ENCODE assay signal across 24 cellular contexts in genomic region chr2:209624192-209624938, GRCh38.
DNase-seq lines count a peak whose midpoint lies in the region; ATAC-seq, FAIRE-seq and TF ChIP-seq lines count a peak whose summit lies in the region.
"Had no signal": no experiment of that assay in that cellular context is flagged by ENCODE, and none has a peak within 500 bp of the region (broad histone marks: within the 10 kb centered on the region; RNA-seq: fewer than 3 reads in every experiment).

No MANE protein-coding gene starts in this region.

- FAIRE-seq in HepG2 (lab: Jason Lieb, UNC) (no peak), astrocyte (lab: Jason Lieb, UNC) (no peak)
- FAIRE-seq: A204.1, GM12892 had no signal

- H3K27me3 ChIP-seq in right lobe of liver: no peaks in the 10 kb centered on the region
- no peaks in the 10 kb centered on the region for H3K27me3 ChIP-seq in HepG2 (ENCODE audit: control insufficient read depth in 1 of 2, insufficient read depth in 2 of 2, low read length in 2 of 2)
- H3K27me3 ChIP-seq in astrocyte (ENCODE audit: insufficient read depth, low read length): no peaks in the 10 kb centered on the region
- H3K27me3 ChIP-seq in mesenchymal stem cell (ENCODE audit: control insufficient read depth in 1 of 2, insufficient read depth in 1 of 2, low read length in 2 of 2): no peaks in the 10 kb centered on the region
- H3K27me3 ChIP-seq: SJCRH30 had no signal

- no peak overlapping the region for H3K9ac ChIP-seq in HepG2 (ENCODE audit: insufficient read depth, low read depth, low read length)
- H3K9ac ChIP-seq in astrocyte (ENCODE audit: low read length): no peak overlapping the region
- H3K9ac ChIP-seq in mesenchymal stem cell (ENCODE audit: low read length): no peak overlapping the region
- H3K9ac ChIP-seq: GM23248 had no signal

- no peak overlapping the region for H3K4me3 ChIP-seq in right lobe of liver
- no peak overlapping the region for H3K4me3 ChIP-seq in HepG2 (replicated peaks in 1 of 3; ENCODE audit: insufficient read depth in 1 of 3, low read depth in 2 of 3, low read length in 3 of 3)
- H3K4me3 ChIP-seq in astrocyte (ENCODE audit: insufficient read depth, low read depth, low read length): no peak overlapping the region
- no peak overlapping the region for H3K4me3 ChIP-seq in mesenchymal stem cell (ENCODE audit: insufficient read depth in 1 of 2, low read depth in 1 of 2, low read length in 2 of 2)
- H3K4me3 ChIP-seq: GM23248, HAP-1, SJCRH30 had no signal

- no peak for TF ChIP-seq CTCF in right lobe of liver (IDR thresholded peaks at IDR 0.05)
- TF ChIP-seq CTCF in HepG2 (CRISPR knock-in tag; IDR thresholded peaks at IDR 0.05): no peak
- TF ChIP-seq CTCF in astrocyte (IDR thresholded peaks at IDR 0.05; ENCODE audit: insufficient read depth, low read depth, low read length): no peak

- TF ChIP-seq EP300 in HepG2 (IDR thresholded peaks at IDR 0.05; ENCODE audit: low read depth in 2 of 2, low read length in 2 of 2) (no peak), HepG2 (CRISPR knock-in tag; IDR thresholded peaks at IDR 0.05; ENCODE audit: borderline replicate concordance) (no peak)

- H3K79me1 ChIP-seq in mesenchymal stem cell (replicated peaks; ENCODE audit: low read length, poor library complexity, severe bottlenecking): no peaks in the 10 kb centered on the region

- no peaks in the 10 kb centered on the region for H3K36me3 Mint-ChIP-seq in astrocyte (ENCODE audit: low read depth, unreplicated experiment)
- no peaks in the 10 kb centered on the region for H3K36me3 Mint-ChIP-seq in activated naive CD8-positive, alpha-beta T cell treated with anti-CD3 and anti-CD28 coated beads for 36 hours

- in situ Hi-C loops in HepG2 (cut with HindIII; ENCODE audit: extremely low pct_ligation_motif_present, low pct_unique_long_range_greater_than_20kb): no loop called here

- WGBS in right lobe of liver (ENCODE audit: insufficient coverage, low coverage, low lambda C conversion rate, missing lambda C conversion rate): 60% methylated on average over 3 of the region's 4 CpGs
- WGBS in HepG2 (ENCODE audit: low lambda C conversion rate): 3% methylated on average over 4 of the region's 4 CpGs
- WGBS in mesenchymal stem cell: 80% methylated on average over 1 of the region's 4 CpGs

- H2AFZ ChIP-seq in HepG2 (ENCODE audit: low read length) (no peak overlapping the region), astrocyte (ENCODE audit: low read depth, low read length) (no peak overlapping the region), mesenchymal stem cell (ENCODE audit: low read depth, low read length) (no peak overlapping the region)
- H2AFZ ChIP-seq: GM23248 had no signal

- ATAC-seq in right lobe of liver (peak in 3 of 4 donors; percentile 57 to 73 (median 64)), HepG2 (no peak)
- ATAC-seq: Panc1 had no signal

- intact Hi-C loops in right lobe of liver (cut with DNase I) (no loop called here), HepG2 (cut with micrococcal nuclease; ENCODE audit: unreplicated experiment) (no loop called here)

- H3K27ac ChIP-seq in right lobe of liver (no peak overlapping the region), HepG2 (ENCODE audit: extremely low read length, insufficient read depth, low read length) (no peak overlapping the region), astrocyte (ENCODE audit: low read depth, low read length) (no peak overlapping the region), mesenchymal stem cell (ENCODE audit: low read length, poor library complexity, severe bottlenecking) (peak overlapping the region; percentile 54)
- H3K27ac ChIP-seq: GM23248, SJCRH30 had no signal

- TF ChIP-seq POLR2A in right lobe of liver (IDR thresholded peaks at IDR 0.05): no peak
- TF ChIP-seq POLR2A in HepG2 (IDR thresholded peaks at IDR 0.05; ENCODE audit: insufficient read depth in 1 of 2, low read depth in 2 of 2, low read length in 2 of 2): no peak

- CTCF ChIA-PET in HepG2 (lab: Yijun Ruan, JAX; ENCODE audit: low intra/inter-chr PET ratio, low total read pairs): no interaction called here

- H3K36me3 ChIP-seq in right lobe of liver (no peaks in the 10 kb centered on the region), HepG2 (replicated peaks in 1 of 2; ENCODE audit: control insufficient read depth in 1 of 2, insufficient read depth in 2 of 2, low read length in 2 of 2) (no peaks in the 10 kb centered on the region), astrocyte (ENCODE audit: insufficient read depth, low read length) (no peaks in the 10 kb centered on the region), mesenchymal stem cell (ENCODE audit: control insufficient read depth in 1 of 2, insufficient read depth in 2 of 2, low read depth in 1 of 2, low read length in 2 of 2) (no peaks in the 10 kb centered on the region)
- H3K36me3 ChIP-seq: HAP-1 had no signal

- H3K4ac ChIP-seq in mesenchymal stem cell (ENCODE audit: low read depth in 1 of 2, low read length in 2 of 2): no peak overlapping the region

- no peak overlapping the region for H4K8ac ChIP-seq in mesenchymal stem cell (ENCODE audit: low read length)

- H3K79me2 ChIP-seq in HepG2 (ENCODE audit: insufficient read depth, low read length): no peaks in the 10 kb centered on the region
- H3K79me2 ChIP-seq in astrocyte (ENCODE audit: insufficient read depth, low read length): no peaks in the 10 kb centered on the region

- H3K18ac ChIP-seq in mesenchymal stem cell (ENCODE audit: low read depth in 1 of 2, low read length in 2 of 2): no peak overlapping the region

- H4K91ac ChIP-seq in mesenchymal stem cell (ENCODE audit: low read length): no peak overlapping the region

- H2BK15ac ChIP-seq in mesenchymal stem cell (ENCODE audit: low read depth, poor library complexity, severe bottlenecking): no peak overlapping the region

- H3K4me1 ChIP-seq in right lobe of liver (peaks cover 0 to 6% (median 0%) of the 10 kb centered on the region in 4 donors), HepG2 (ENCODE audit: insufficient read depth, low read length) (no peaks in the 10 kb centered on the region), astrocyte (ENCODE audit: insufficient read depth, low read length) (no peaks in the 10 kb centered on the region), mesenchymal stem cell (ENCODE audit: control insufficient read depth, insufficient read depth, low read depth, low read length) (peaks cover 1% of the 10 kb centered on the region)

- no peak overlapping the region for H2BK12ac ChIP-seq in mesenchymal stem cell (ENCODE audit: low read length in 2 of 2)

- peaks cover 7% of the 10 kb centered on the region for H3K4me1 Mint-ChIP-seq in astrocyte (ENCODE audit: low read depth, unreplicated experiment)
- H3K4me1 Mint-ChIP-seq in activated naive CD8-positive, alpha-beta T cell treated with anti-CD3 and anti-CD28 coated beads for 36 hours: no peaks in the 10 kb centered on the region

- H2BK120ac ChIP-seq in mesenchymal stem cell (ENCODE audit: low read depth, low read length): no peak overlapping the region

- no peaks in the 10 kb centered on the region for H3K9me3 Mint-ChIP-seq in astrocyte (ENCODE audit: unreplicated experiment)
- no peaks in the 10 kb centered on the region for H3K9me3 Mint-ChIP-seq in activated naive CD8-positive, alpha-beta T cell treated with anti-CD3 and anti-CD28 coated beads for 36 hours

- H2AK5ac ChIP-seq in mesenchymal stem cell (ENCODE audit: low read length, severe bottlenecking): peak overlapping the region; percentile 65

- POLR2A ChIA-PET in HepG2 (lab: Yijun Ruan, JAX): no interaction called here

- H4K20me1 ChIP-seq in HepG2 (ENCODE audit: insufficient read depth, low read length) (no peaks in the 10 kb centered on the region), astrocyte (ENCODE audit: insufficient read depth, low read length) (no peaks in the 10 kb centered on the region)

- no peaks in the 10 kb centered on the region for H3K9me3 ChIP-seq in right lobe of liver
- H3K9me3 ChIP-seq in HepG2 (ENCODE audit: low read length): no peaks in the 10 kb centered on the region
- H3K9me3 ChIP-seq in astrocyte (ENCODE audit: insufficient read depth, low read depth, low read length): no peaks in the 10 kb centered on the region
- no peaks in the 10 kb centered on the region for H3K9me3 ChIP-seq in mesenchymal stem cell (ENCODE audit: control insufficient read depth, low read length)
- H3K9me3 ChIP-seq: HAP-1, SJCRH30 had no signal

- H3K4me3 Mint-ChIP-seq in astrocyte (ENCODE audit: unreplicated experiment): no peak overlapping the region
- no peak overlapping the region for H3K4me3 Mint-ChIP-seq in activated naive CD8-positive, alpha-beta T cell treated with anti-CD3 and anti-CD28 coated beads for 36 hours
- H3K4me3 Mint-ChIP-seq: B cell had no signal

- DNase-seq in right lobe of liver (peak in 1 of 3 donors; percentile 18), HepG2 (ENCODE audit: low spot score) (no peak), astrocyte (ENCODE audit: low read depth) (peak; percentile 10), mesenchymal stem cell (no peak), cerebellum (ENCODE audit: low spot score) (no peak), GOT3 (lab: John Stamatoyannopoulos, UW) (no peak)
- no peak for DNase-seq in activated naive CD8-positive, alpha-beta T cell treated with anti-CD3 and anti-CD28 coated beads for 36 hours
- DNase-seq: DMS 273 treated with DMSO at 0.1 percent for 48 hours; GM23248; KG1; NCI-H1092; NCI-H1436; NCI-H187 treated with DMSO at 0.1 percent for 48 hours; NCI-H2107; NCI-H2227 treated with DMSO at 0.1 percent for 48 hours; NCI-H510A treated with DMSO at 0.1 percent for 48 hours; NCI-H748 treated with DMSO at 0.1 percent for 48 hours; NK-92 treated with Interleukin-12 subunit alpha and Interleukin-12 subunit beta, amount 100 ng/mL, for 24 hours; SJCRH30 had no signal

- BruUV-seq in HepG2 (replicated peaks; lab: Mats Ljungman, UMichigan): no TSS peak

- H3K14ac ChIP-seq in mesenchymal stem cell (ENCODE audit: low read length in 2 of 2): no peak overlapping the region

- no peak overlapping the region for H3K23ac ChIP-seq in mesenchymal stem cell (ENCODE audit: low read length in 2 of 2)

- H2BK5ac ChIP-seq in mesenchymal stem cell (ENCODE audit: low read depth, low read length, poor library complexity, severe bottlenecking): no peak overlapping the region

- no peak overlapping the region for H3K27ac Mint-ChIP-seq in astrocyte (ENCODE audit: unreplicated experiment)
- H3K27ac Mint-ChIP-seq in activated naive CD8-positive, alpha-beta T cell treated with anti-CD3 and anti-CD28 coated beads for 36 hours: no peak overlapping the region
- H3K27ac Mint-ChIP-seq: B cell had no signal

- H3K27me3 Mint-ChIP-seq in astrocyte (ENCODE audit: low read depth, unreplicated experiment): no peaks in the 10 kb centered on the region
- H3K27me3 Mint-ChIP-seq in activated naive CD8-positive, alpha-beta T cell treated with anti-CD3 and anti-CD28 coated beads for 36 hours: no peaks in the 10 kb centered on the region
- H3K27me3 Mint-ChIP-seq: B cell had no signal

- no peak for TF ChIP-seq RAD21 in HepG2 (CRISPR knock-in tag; IDR thresholded peaks at IDR 0.05)

- no peak overlapping the region for H3K4me2 ChIP-seq in HepG2 (ENCODE audit: low read depth, low read length)
- H3K4me2 ChIP-seq in astrocyte (ENCODE audit: low read length): no peak overlapping the region
- H3K4me2 ChIP-seq in mesenchymal stem cell (ENCODE audit: low read length, poor library complexity, severe bottlenecking): no peak overlapping the region

TF ChIP-seq in HepG2, 621 proteins besides CTCF, POLR2A, EP300 and RAD21 (continues in another document):
- TF ChIP-seq ZNF766 (CRISPR knock-in tag; IDR thresholded peaks at IDR 0.05; ENCODE audit: borderline replicate concordance) (no peak), U2AF1 (optimal IDR thresholded peaks at IDR 0.05; ENCODE audit: low read depth, low read length) (no peak), SMYD3 (CRISPR knock-in tag; IDR thresholded peaks at IDR 0.05) (no peak)
